ENCODE assay signal across 20 cellular contexts in genomic region chr12:102757154-102757873, GRCh38.
DNase-seq lines count a peak whose midpoint lies in the region; ATAC-seq and TF ChIP-seq lines count a peak whose summit lies in the region.
"Had no signal": no experiment of that assay in that cellular context is flagged by ENCODE, and none has a peak within 500 bp of the region (broad histone marks: within the 10 kb centered on the region; RNA-seq: fewer than 3 reads in every experiment).

No MANE protein-coding gene starts in this region.

- CTCF ChIA-PET in MCF 10A (lab: Yijun Ruan, JAX) (interaction anchor here (0.6 to 1.9 kb wide), 6 partner anchors 9 to 237 kb away, joined by 3 to 13 read pairs (median 4); no protein-coding TSS in a partner anchor), mammary epithelial cell (lab: Charles Lee; ENCODE audit: low non-redundant PET) (no interaction called here)
- CTCF ChIA-PET in naive thymus-derived CD4-positive, alpha-beta T cell (lab: Charles Lee) = no interaction called here

- ATAC-seq in heart right ventricle (peak in 7 of 8 donors; percentile 50 to 74 (median 59)), GM18517 (IDR thresholded peaks at IDR 0.05; ENCODE audit: unreplicated experiment) (no peak)
- ATAC-seq in naive thymus-derived CD4-positive, alpha-beta T cell = no peak
- ATAC-seq: activated naive CD8-positive, alpha-beta T cell treated with anti-CD3 and anti-CD28 coated beads, Interleukin-2, amount 50 U/mL, for 24 hours; activated T-helper 17 cell treated with anti-CD3 and anti-CD28 coated beads, Interleukin-2, amount 50 U/mL, for 72 hours; stimulated activated effector memory CD8-positive, alpha-beta T cell treated with anti-CD3 and anti-CD28 coated beads, Interleukin-12 subunit alpha, Interleukin-12 subunit beta, amount 100 ng/mL, for 72 hours had no signal

- no TSS peak for BruUV-seq in MCF 10A (replicated peaks; lab: Mats Ljungman, UMichigan)
- BruUV-seq in mammary epithelial cell (replicated peaks; lab: Mats Ljungman, UMichigan) = no TSS peak

- H3K4me3 Mint-ChIP-seq in MCF 10A (ENCODE audit: unreplicated experiment) = no peak overlapping the region
- H3K4me3 Mint-ChIP-seq in naive thymus-derived CD4-positive, alpha-beta T cell = no peak overlapping the region
- H3K4me3 Mint-ChIP-seq: activated B cell treated with CpG ODN at 0.5 μM for 24 hours; activated naive CD8-positive, alpha-beta T cell treated with anti-CD3 and anti-CD28 coated beads, Interleukin-2, amount 50 U/mL, for 24 hours; activated T-helper 17 cell treated with anti-CD3 and anti-CD28 coated beads, Interleukin-2, amount 50 U/mL, for 72 hours; CD4-positive, alpha-beta memory T cell; stimulated activated effector memory CD8-positive, alpha-beta T cell treated with anti-CD3 and anti-CD28 coated beads, Interleukin-12 subunit alpha, Interleukin-12 subunit beta, amount 100 ng/mL, for 72 hours; T-helper 1 cell treated with Interleukin-12 subunit alpha and Interleukin-12 subunit beta and Interleukin-4 antibody, amounts not matched to agents 30 μg/mL and 1 μg/mL, for 36 hours had no signal

- H3K4me1 ChIP-seq in mammary epithelial cell (ENCODE audit: insufficient read depth, low read length) (no peaks in the 10 kb centered on the region), heart right ventricle (peaks cover 0 to 12% (median 4%) of the 10 kb centered on the region in 9 donors)
- no peaks in the 10 kb centered on the region for H3K4me1 ChIP-seq in naive thymus-derived CD4-positive, alpha-beta T cell (ENCODE audit: control insufficient read depth in 2 of 2, insufficient read depth in 2 of 2, low read length in 2 of 2)
- H3K4me1 ChIP-seq: parathyroid adenoma had no signal

- WGBS in mammary epithelial cell (ENCODE audit: low coverage, missing lambda C conversion rate) = 3% methylated on average over 7 of the region's 7 CpGs
- 60 to 74% methylated on average over 7 of the region's 7 CpGs for WGBS in heart right ventricle, 2 donors

- H3K27me3 ChIP-seq in mammary epithelial cell (ENCODE audit: insufficient read depth, low read length) (no peaks in the 10 kb centered on the region), heart right ventricle (peaks cover 0 to 5% (median 0%) of the 10 kb centered on the region in 7 donors)
- no peaks in the 10 kb centered on the region for H3K27me3 ChIP-seq in naive thymus-derived CD4-positive, alpha-beta T cell (ENCODE audit: control insufficient read depth in 2 of 2, insufficient read depth in 2 of 2, low read length in 2 of 2)

- H3K9ac ChIP-seq in mammary epithelial cell (ENCODE audit: insufficient read depth, low read length) = no peak overlapping the region
- H3K9ac ChIP-seq: parathyroid adenoma had no signal

- H3K27ac Mint-ChIP-seq in MCF 10A (ENCODE audit: low read depth, unreplicated experiment) = peak overlapping the region; percentile 33
- peak overlapping the region in 1 of 9 donors; percentile 32 for H3K27ac Mint-ChIP-seq in naive thymus-derived CD4-positive, alpha-beta T cell
- H3K27ac Mint-ChIP-seq: activated B cell treated with CpG ODN at 0.5 μM for 24 hours; activated naive CD8-positive, alpha-beta T cell treated with anti-CD3 and anti-CD28 coated beads, Interleukin-2, amount 50 U/mL, for 24 hours; activated T-helper 17 cell treated with anti-CD3 and anti-CD28 coated beads, Interleukin-2, amount 50 U/mL, for 72 hours; CD4-positive, alpha-beta memory T cell; stimulated activated effector memory CD8-positive, alpha-beta T cell treated with anti-CD3 and anti-CD28 coated beads, Interleukin-12 subunit alpha, Interleukin-12 subunit beta, amount 100 ng/mL, for 72 hours; T-helper 1 cell treated with Interleukin-12 subunit alpha and Interleukin-12 subunit beta and Interleukin-4 antibody, amounts not matched to agents 30 μg/mL and 1 μg/mL, for 36 hours had no signal

- POLR2A ChIA-PET in MCF 10A (lab: Yijun Ruan, JAX) = interaction anchor here (0.6 kb wide), 1 partner anchor 43 kb away, joined by 3 read pairs; no protein-coding TSS in a partner anchor
- POLR2A ChIA-PET in naive thymus-derived CD4-positive, alpha-beta T cell (lab: Charles Lee) = no interaction called here

- H3K36me3 Mint-ChIP-seq in MCF 10A (ENCODE audit: insufficient read depth, unreplicated experiment) = no peaks in the 10 kb centered on the region
- H3K36me3 Mint-ChIP-seq in naive thymus-derived CD4-positive, alpha-beta T cell = no peaks in the 10 kb centered on the region
- H3K36me3 Mint-ChIP-seq: CD4-positive, alpha-beta memory T cell; stimulated activated effector memory CD8-positive, alpha-beta T cell treated with anti-CD3 and anti-CD28 coated beads, Interleukin-12 subunit alpha, Interleukin-12 subunit beta, amount 100 ng/mL, for 72 hours had no signal

- no peaks in the 10 kb centered on the region for H4K20me1 ChIP-seq in mammary epithelial cell (ENCODE audit: insufficient read depth, low read length)

- peaks cover 7% of the 10 kb centered on the region for H3K4me1 Mint-ChIP-seq in MCF 10A (ENCODE audit: insufficient read depth, unreplicated experiment)
- no peaks in the 10 kb centered on the region for H3K4me1 Mint-ChIP-seq in naive thymus-derived CD4-positive, alpha-beta T cell
- H3K4me1 Mint-ChIP-seq: activated B cell treated with CpG ODN at 0.5 μM for 24 hours; activated naive CD8-positive, alpha-beta T cell treated with anti-CD3 and anti-CD28 coated beads, Interleukin-2, amount 50 U/mL, for 24 hours; activated T-helper 17 cell treated with anti-CD3 and anti-CD28 coated beads, Interleukin-2, amount 50 U/mL, for 72 hours; CD4-positive, alpha-beta memory T cell; stimulated activated effector memory CD8-positive, alpha-beta T cell treated with anti-CD3 and anti-CD28 coated beads, Interleukin-12 subunit alpha, Interleukin-12 subunit beta, amount 100 ng/mL, for 72 hours had no signal

- H3K27ac ChIP-seq in mammary epithelial cell (ENCODE audit: insufficient read depth, low read depth, low read length) = no peak overlapping the region
- peak overlapping the region in 8 of 10 donors; percentile 61 to 81 (median 67) for H3K27ac ChIP-seq in heart right ventricle
- H3K27ac ChIP-seq in naive thymus-derived CD4-positive, alpha-beta T cell (ENCODE audit: low read depth, low read length) = no peak overlapping the region
- H3K27ac ChIP-seq: parathyroid adenoma had no signal

- no peaks in the 10 kb centered on the region for H3K36me3 ChIP-seq in mammary epithelial cell (ENCODE audit: insufficient read depth, low read length)
- no peaks in the 10 kb centered on the region for H3K36me3 ChIP-seq in heart right ventricle
- no peaks in the 10 kb centered on the region for H3K36me3 ChIP-seq in naive thymus-derived CD4-positive, alpha-beta T cell (ENCODE audit: control insufficient read depth in 2 of 3, insufficient read depth in 3 of 3, low read length in 3 of 3)

- dilution Hi-C loops in mammary epithelial cell (cut with HindIII; ENCODE audit: low sequenced_read_pairs) = no loop called here

- no peaks in the 10 kb centered on the region for H3K79me2 ChIP-seq in mammary epithelial cell (ENCODE audit: insufficient read depth, low read length)
- H3K79me2 ChIP-seq: parathyroid adenoma had no signal

- H3K4me3 ChIP-seq in mammary epithelial cell (replicated peaks in 1 of 3; ENCODE audit: insufficient read depth in 1 of 3, low read depth in 2 of 3, low read length in 3 of 3) (no peak overlapping the region), heart right ventricle (no peak overlapping the region)
- no peak overlapping the region for H3K4me3 ChIP-seq in naive thymus-derived CD4-positive, alpha-beta T cell (ENCODE audit: low read length)

- intact Hi-C loops in MCF 10A (cut with micrococcal nuclease) (no loop called here), mammary epithelial cell (cut with micrococcal nuclease) (no loop called here), heart right ventricle (cut with DNase I) (no loop called here), posterior vena cava (cut with DNase I) (no loop called here)
- intact Hi-C loops in naive thymus-derived CD4-positive, alpha-beta T cell (cut with micrococcal nuclease) = no loop called here

- H3K9me3 ChIP-seq in mammary epithelial cell (replicated peaks; ENCODE audit: insufficient read depth, low read length) (no peaks in the 10 kb centered on the region), heart right ventricle (no peaks in the 10 kb centered on the region)
- no peaks in the 10 kb centered on the region for H3K9me3 ChIP-seq in naive thymus-derived CD4-positive, alpha-beta T cell (ENCODE audit: control insufficient read depth in 2 of 3, low read length in 3 of 3)

- no peaks in the 10 kb centered on the region for H3K9me3 Mint-ChIP-seq in MCF 10A (ENCODE audit: unreplicated experiment)
- peaks cover 0 to 5% (median 0%) of the 10 kb centered on the region in 11 donors for H3K9me3 Mint-ChIP-seq in naive thymus-derived CD4-positive, alpha-beta T cell
- H3K9me3 Mint-ChIP-seq: activated B cell treated with CpG ODN at 0.5 μM for 24 hours; activated naive CD8-positive, alpha-beta T cell treated with anti-CD3 and anti-CD28 coated beads, Interleukin-2, amount 50 U/mL, for 24 hours; stimulated activated effector memory CD8-positive, alpha-beta T cell treated with anti-CD3 and anti-CD28 coated beads, Interleukin-12 subunit alpha, Interleukin-12 subunit beta, amount 100 ng/mL, for 72 hours; T-helper 1 cell treated with Interleukin-12 subunit alpha and Interleukin-12 subunit beta and Interleukin-4 antibody, amounts not matched to agents 30 μg/mL and 1 μg/mL, for 36 hours had no signal

- H2AFZ ChIP-seq in mammary epithelial cell (ENCODE audit: low read depth, low read length) = no peak overlapping the region
- H2AFZ ChIP-seq: parathyroid adenoma had no signal

- DNase-seq in MCF 10A (ENCODE audit: unreplicated experiment) (peak; percentile 23), mammary epithelial cell (no peak), heart right ventricle (peak; percentile 44 to 64), posterior vena cava (ENCODE audit: low spot score) (peak; percentile 90), GM20000 (ENCODE audit: low spot score) (no peak)
- no peak for DNase-seq in naive thymus-derived CD4-positive, alpha-beta T cell
- no peak for DNase-seq in stimulated activated CD4-positive, alpha-beta T cell treated with anti-CD3 and anti-CD28 coated beads, Interleukin-2, amount 100 ng/mL, for 24 hours
- DNase-seq: activated B cell treated with CpG ODN at 0.5 μM for 24 hours; activated naive CD8-positive, alpha-beta T cell treated with anti-CD3 and anti-CD28 coated beads, Interleukin-2, amount 50 U/mL, for 24 hours; CD4-positive, alpha-beta memory T cell; cerebellar nuclear complex; Karpas-422; NCI-H1436 treated with DMSO at 0.1 percent for 48 hours; SHP77; stimulated activated CD4-positive, alpha-beta T cell treated with anti-CD3 and anti-CD28 coated beads, Interleukin-12 subunit alpha, Interleukin-12 subunit beta, amount 100 ng/mL, for 4 hours had no signal

- no peak overlapping the region for H3K4me2 ChIP-seq in mammary epithelial cell (ENCODE audit: insufficient read depth, low read depth, low read length)

- in situ Hi-C loops in mammary epithelial cell (cut with MboI; ENCODE audit: low sequenced_read_pairs in 2 of 2) = no loop called here

- H3K27me3 Mint-ChIP-seq in MCF 10A (ENCODE audit: insufficient read depth, unreplicated experiment) = no peaks in the 10 kb centered on the region
- H3K27me3 Mint-ChIP-seq in naive thymus-derived CD4-positive, alpha-beta T cell = peaks cover 1 to 15% (median 7%) of the 10 kb centered on the region in 5 donors

- no peak for TF ChIP-seq CTCF in MCF 10A (IDR thresholded peaks at IDR 0.05; ENCODE audit: unreplicated experiment)
- TF ChIP-seq CTCF in mammary epithelial cell (conservative IDR thresholded peaks at IDR 0.05 in 1 of 2, IDR thresholded peaks at IDR 0.05 in 1 of 2; ENCODE audit: extremely low read depth in 1 of 2, insufficient read depth in 1 of 2, low read depth in 1 of 2, low read length in 2 of 2) = no peak
- TF ChIP-seq CTCF in heart right ventricle (IDR thresholded peaks at IDR 0.05) = no peak
- TF ChIP-seq CTCF in GM20000 (IDR thresholded peaks at IDR 0.05; ENCODE audit: extremely low read depth, missing control alignments) = no peak

Comparison
In these comparisons a context has a peak if more than half of its experiments do, and no peak if none do; other contexts are left out.
1. DNase-seq: peak in MCF 10A (single experiment), heart right ventricle (2 of 2) and posterior vena cava (single experiment); none in mammary epithelial cell (single experiment), naive thymus-derived CD4-positive, alpha-beta T cell (0 of 9), stimulated activated CD4-positive, alpha-beta T cell treated with anti-CD3 and anti-CD28 coated beads, Interleukin-2, amount 100 ng/mL, for 24 hours (0 of 2) and GM20000 (single experiment).
2. H3K27ac ChIP-seq: peak in heart right ventricle (8 of 10); none in mammary epithelial cell (single experiment) and naive thymus-derived CD4-positive, alpha-beta T cell (single experiment).
3. ATAC-seq: peak in heart right ventricle (7 of 8); none in GM18517 (single experiment) and naive thymus-derived CD4-positive, alpha-beta T cell (single experiment).